11 cellular contexts compared by ENCODE assay signal in genomic region chrX:72132456-72132855, GRCh38. TPM values are rescaled to one million over a fixed set of nuclear protein-coding genes. Genes with fewer than 3 reads are reported as not detected.
DNase-seq lines count a peak whose midpoint lies in the region; FAIRE-seq and TF ChIP-seq lines count a peak whose summit lies in the region.
"Had no signal": no experiment of that assay in that cellular context is flagged by ENCODE, and none has a peak within 500 bp of the region (broad histone marks: within the 10 kb centered on the region; RNA-seq: fewer than 3 reads in every experiment).

No MANE protein-coding gene starts in this region.

- H3K4me3 ChIP-seq in kidney (ENCODE audit: low read length in 2 of 2) (peak overlapping the region; percentile 24 to 44), stomach smooth muscle (ENCODE audit: low read length in 2 of 2) (peak overlapping the region; percentile 27 to 71)

- intact Hi-C loops in kidney (cut with DNase I), result no loop called here
- intact Hi-C loops in activated naive CD4-positive, alpha-beta T cell treated with anti-CD3 and anti-CD28 coated beads for 36 hours (cut with micrococcal nuclease), result no loop called here

- no peak overlapping the region for H3K27ac Mint-ChIP-seq in HFFc6
- H3K27ac Mint-ChIP-seq in activated naive CD4-positive, alpha-beta T cell treated with anti-CD3 and anti-CD28 coated beads for 36 hours, result no peak overlapping the region
- H3K27ac Mint-ChIP-seq: activated T-cell treated with anti-CD3 and anti-CD28 coated beads, Interleukin-2, amount 50 U/mL, for 24 hours had no signal

- FAIRE-seq in kidney (lab: Jason Lieb, UNC), result no peak
- FAIRE-seq: G401.6 had no signal

- no peaks in the 10 kb centered on the region for H3K36me3 Mint-ChIP-seq in HFFc6 (ENCODE audit: low read depth)
- no peaks in the 10 kb centered on the region for H3K36me3 Mint-ChIP-seq in activated naive CD4-positive, alpha-beta T cell treated with anti-CD3 and anti-CD28 coated beads for 36 hours (ENCODE audit: low read depth)

- H3K4me1 ChIP-seq in kidney (ENCODE audit: control insufficient read depth in 1 of 2, insufficient read depth in 1 of 2, low read depth in 1 of 2, low read length in 2 of 2) (peaks cover 0 to 5% of the 10 kb centered on the region in 2 donors), stomach smooth muscle (ENCODE audit: control insufficient read depth, insufficient read depth, low read length) (peaks cover 14% of the 10 kb centered on the region)
- H3K4me1 ChIP-seq: prostate gland had no signal

- peak overlapping the region; percentile 44 for H3K27ac ChIP-seq in angular gyrus (ENCODE audit: low read depth, low read length)
- no peak overlapping the region for H3K27ac ChIP-seq in kidney (ENCODE audit: low read depth in 2 of 2, low read length in 2 of 2)
- H3K27ac ChIP-seq in stomach smooth muscle (ENCODE audit: low read length), result peak overlapping the region; percentile 46

- H3K27me3 Mint-ChIP-seq in HFFc6 (ENCODE audit: insufficient read depth), result peaks cover 8% of the 10 kb centered on the region; the same call in 1 of the 2 replicates
- H3K27me3 Mint-ChIP-seq in activated naive CD4-positive, alpha-beta T cell treated with anti-CD3 and anti-CD28 coated beads for 36 hours (ENCODE audit: low read depth), result peaks cover 33% of the 10 kb centered on the region

- no peaks in the 10 kb centered on the region for H3K9me3 ChIP-seq in kidney (ENCODE audit: control insufficient read depth in 1 of 2, low read length in 2 of 2)
- no peaks in the 10 kb centered on the region for H3K9me3 ChIP-seq in stomach smooth muscle (ENCODE audit: control insufficient read depth in 2 of 2, low read length in 2 of 2)
- H3K9me3 ChIP-seq: prostate gland had no signal

- no peaks in the 10 kb centered on the region for H3K36me3 ChIP-seq in kidney (ENCODE audit: control insufficient read depth in 1 of 2, insufficient read depth in 2 of 2, low read length in 2 of 2)
- H3K36me3 ChIP-seq in stomach smooth muscle (ENCODE audit: control insufficient read depth in 2 of 2, insufficient read depth in 2 of 2, low read length in 2 of 2), result peaks cover 0 to 5% of the 10 kb centered on the region in 2 donors
- H3K36me3 ChIP-seq: prostate gland had no signal

- peak overlapping the region; percentile 84 for H3K4me3 Mint-ChIP-seq in HFFc6
- no peak overlapping the region for H3K4me3 Mint-ChIP-seq in activated naive CD4-positive, alpha-beta T cell treated with anti-CD3 and anti-CD28 coated beads for 36 hours

- no peaks in the 10 kb centered on the region for H3K9me3 Mint-ChIP-seq in HFFc6
- no peaks in the 10 kb centered on the region for H3K9me3 Mint-ChIP-seq in activated naive CD4-positive, alpha-beta T cell treated with anti-CD3 and anti-CD28 coated beads for 36 hours
- H3K9me3 Mint-ChIP-seq: activated T-cell treated with anti-CD3 and anti-CD28 coated beads, Interleukin-2, amount 50 U/mL, for 24 hours had no signal

- no peak overlapping the region for H3K9ac ChIP-seq in kidney (ENCODE audit: low read length in 2 of 2)
- peak overlapping the region; percentile 21 to 37 for H3K9ac ChIP-seq in stomach smooth muscle (ENCODE audit: low read length in 2 of 2)

- POLR2A ChIA-PET in GM10248 (lab: Yijun Ruan, JAX), result interaction anchor here (0.6 kb wide), 1 partner anchor 136 kb away, joined by 3 read pairs; no protein-coding TSS in a partner anchor

- H3K27me3 ChIP-seq in stomach smooth muscle (ENCODE audit: control insufficient read depth in 1 of 2, insufficient read depth in 2 of 2, low read length in 2 of 2), result peaks cover 0 to 32% of the 10 kb centered on the region in 2 donors

- DNase-seq in HFFc6 (no peak), kidney (no peak), inferior parietal cortex (ENCODE audit: extremely low spot score) (no peak), GM10248 (ENCODE audit: extremely low spot score) (no peak)
- DNase-seq in activated effector memory CD4-positive, alpha-beta T cell treated with anti-CD3 and anti-CD28 coated beads, Interleukin-2, amount 50 U/mL, for 16 hours, result no peak
- no peak for DNase-seq in activated naive CD4-positive, alpha-beta T cell treated with anti-CD3 and anti-CD28 coated beads for 36 hours

- no peak for TF ChIP-seq CTCF in HFFc6 (IDR thresholded peaks at IDR 0.05)
- TF ChIP-seq CTCF in kidney (IDR thresholded peaks at IDR 0.05; ENCODE audit: borderline replicate concordance, extremely low read depth, insufficient read depth), result no peak
- no peak for TF ChIP-seq CTCF in GM10248 (IDR thresholded peaks at IDR 0.05; ENCODE audit: control extremely low read depth, extremely low read depth, low read depth, missing control alignments)

- H3K4me1 Mint-ChIP-seq in HFFc6 (ENCODE audit: low read depth), result 0 out of 2 replicates have a peak, but pooled peaks cover 6% of the 10 kb centered on the region
- H3K4me1 Mint-ChIP-seq in activated naive CD4-positive, alpha-beta T cell treated with anti-CD3 and anti-CD28 coated beads for 36 hours (ENCODE audit: low read depth), result peaks cover 2% of the 10 kb centered on the region

- CTCF ChIA-PET in activated naive CD4-positive, alpha-beta T cell treated with anti-CD3 and anti-CD28 coated beads for 36 hours (lab: Charles Lee), result interaction anchor here (0.8 to 1.2 kb wide), 3 partner anchors 112 to 115 kb away, joined by 3 to 4 read pairs (median 4); no protein-coding TSS in a partner anchor
- CTCF ChIA-PET in GM10248 (lab: Yijun Ruan, JAX), result interaction anchor here (1.1 to 2.2 kb wide), 4 partner anchors 19 to 145 kb away, joined by 3 to 11 read pairs (median 4); partner anchors contain the start of gene RPS4X

RNA-seq across cellular contexts. Expression of gene RTL5, which starts 0.7 kb away (rescaled TPM):
- 1 to 10 TPM; 1.5 to 2.0 (median 1.9) TPM for total RNA-seq in HFFc6 (2021; fragmentation: NEBNext Ultra II Directional; extraction: Animal tissue kit (Norgen Biotek cat#: 25700))
- 6.9 TPM for total RNA-seq in kidney
- polyA plus RNA-seq in kidney (ENCODE audit: insufficient read depth, low read depth, low replicate concordance), result 5.7 TPM
- total RNA-seq in activated naive CD4-positive, alpha-beta T cell treated with anti-CD3 and anti-CD28 coated beads for 36 hours, result under 1 TPM; 0.10 TPM

RNA-seq across cellular contexts. Expression of gene PIN4, which starts 49.1 kb away (rescaled TPM):
- total RNA-seq in HFFc6 (2021; fragmentation: NEBNext Ultra II Directional; extraction: Animal tissue kit (Norgen Biotek cat#: 25700)), result 1 to 10 TPM; 3.0 to 6.7 (median 4.4) TPM
- 11.0 TPM for total RNA-seq in kidney
- 50.9 TPM for polyA plus RNA-seq in kidney (ENCODE audit: insufficient read depth, low read depth, low replicate concordance)
- 1 to 10 TPM; 5.6 to 8.0 TPM for total RNA-seq in activated naive CD4-positive, alpha-beta T cell treated with anti-CD3 and anti-CD28 coated beads for 36 hours

Comparison
In these comparisons a context has a peak if more than half of its experiments do, and no peak if none do; other contexts are left out.
1. H3K27ac ChIP-seq: peak in angular gyrus (single experiment) and stomach smooth muscle (single experiment); none in kidney (0 of 2).
2. H3K9ac ChIP-seq: peak in stomach smooth muscle (2 of 2); none in kidney (0 of 2).